Comparison of ENCODE assay signal across 2 cellular contexts in the genomic region with DNA sequence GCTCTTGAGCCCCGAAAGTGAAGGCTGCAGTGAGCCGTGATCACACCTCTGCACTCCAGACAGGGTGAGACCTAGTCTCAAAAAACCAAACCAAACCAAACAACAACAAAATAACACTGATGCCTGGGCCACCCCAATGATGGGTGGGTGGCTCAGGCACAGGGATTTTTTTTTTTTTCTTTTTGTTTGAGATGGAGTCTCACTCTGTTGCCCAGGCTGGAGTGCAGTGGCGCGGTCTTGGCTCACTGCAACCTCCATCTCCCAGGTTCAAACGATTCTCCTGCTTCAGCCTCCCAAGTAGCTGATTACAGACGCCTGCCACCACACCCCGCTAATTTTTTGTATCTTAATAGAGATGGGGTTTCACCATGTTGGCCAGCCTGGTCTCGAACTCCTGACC. TPM values are rescaled to one million over a fixed set of nuclear protein-coding genes. Genes with fewer than 3 reads are reported as not detected.
"Had no signal": no experiment of that assay in that cellular context is flagged by ENCODE, and none has a peak within 500 bp of the region (broad histone marks: within the 10 kb centered on the region; RNA-seq: fewer than 3 reads in every experiment).

No MANE protein-coding gene starts in this region.

RNA-seq across cellular contexts. Expression of gene TRPV2, which starts 36.9 kb away (rescaled TPM):
- total RNA-seq: HT-29 had no signal

RNA-seq across cellular contexts. Expression of gene LRRC75A, which starts 39.7 kb away (rescaled TPM):
- total RNA-seq: HT1080 had no signal
